ENCODE assay signal across 1 cellular context in the genomic region with DNA sequence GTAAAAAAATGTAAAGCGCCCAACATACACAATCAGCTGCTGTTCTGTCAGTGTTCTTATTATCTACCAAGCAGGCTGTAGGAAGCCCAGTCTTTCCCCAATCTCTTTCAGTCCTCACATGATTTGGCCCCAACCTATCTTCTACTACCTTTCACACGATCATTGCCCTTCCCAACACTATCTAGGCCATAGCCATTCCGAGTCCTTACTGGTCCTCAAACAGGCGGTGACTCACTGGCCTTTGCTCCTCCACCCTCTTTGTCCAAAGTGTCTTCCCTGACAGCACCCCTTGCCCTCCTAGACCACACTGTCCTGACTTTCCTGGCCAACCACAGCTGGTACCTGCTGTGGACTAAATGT.
TF ChIP-seq lines count a peak whose summit lies in the region.

No MANE protein-coding gene starts in this region.

TF ChIP-seq in endothelial cell of umbilical vein, 7 proteins besides CTCF, POLR2A, EP300 and RAD21:
- TF ChIP-seq JUN (IDR thresholded peaks at IDR 0.05; ENCODE audit: borderline replicate concordance, insufficient read depth, insufficient read length, low read depth) (no peak), MYC (IDR thresholded peaks at IDR 0.05; ENCODE audit: low read depth, low read length) (no peak), FOS (IDR thresholded peaks at IDR 0.05; ENCODE audit: borderline replicate concordance, insufficient read depth, low read length) (no peak), EZH2 (IDR thresholded peaks at IDR 0.05; ENCODE audit: borderline replicate concordance, low read depth, low read length, severe bottlenecking) (no peak), GATA2 (IDR thresholded peaks at IDR 0.05; ENCODE audit: insufficient read depth, insufficient read length, low read depth, low read length) (no peak), POLR2AphosphoS5 (IDR thresholded peaks at IDR 0.05; ENCODE audit: insufficient read depth, low read depth, low read length) (no peak)
- TF ChIP-seq, protein P1, sequence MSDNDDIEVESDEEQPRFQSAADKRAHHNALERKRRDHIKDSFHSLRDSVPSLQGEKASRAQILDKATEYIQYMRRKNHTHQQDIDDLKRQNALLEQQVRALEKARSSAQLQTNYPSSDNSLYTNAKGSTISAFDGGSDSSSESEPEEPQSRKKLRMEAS (IDR thresholded peaks at IDR 0.05; ENCODE audit: insufficient read depth, insufficient read length): no peak
